16 cellular contexts compared by ENCODE assay signal in the genomic region with DNA sequence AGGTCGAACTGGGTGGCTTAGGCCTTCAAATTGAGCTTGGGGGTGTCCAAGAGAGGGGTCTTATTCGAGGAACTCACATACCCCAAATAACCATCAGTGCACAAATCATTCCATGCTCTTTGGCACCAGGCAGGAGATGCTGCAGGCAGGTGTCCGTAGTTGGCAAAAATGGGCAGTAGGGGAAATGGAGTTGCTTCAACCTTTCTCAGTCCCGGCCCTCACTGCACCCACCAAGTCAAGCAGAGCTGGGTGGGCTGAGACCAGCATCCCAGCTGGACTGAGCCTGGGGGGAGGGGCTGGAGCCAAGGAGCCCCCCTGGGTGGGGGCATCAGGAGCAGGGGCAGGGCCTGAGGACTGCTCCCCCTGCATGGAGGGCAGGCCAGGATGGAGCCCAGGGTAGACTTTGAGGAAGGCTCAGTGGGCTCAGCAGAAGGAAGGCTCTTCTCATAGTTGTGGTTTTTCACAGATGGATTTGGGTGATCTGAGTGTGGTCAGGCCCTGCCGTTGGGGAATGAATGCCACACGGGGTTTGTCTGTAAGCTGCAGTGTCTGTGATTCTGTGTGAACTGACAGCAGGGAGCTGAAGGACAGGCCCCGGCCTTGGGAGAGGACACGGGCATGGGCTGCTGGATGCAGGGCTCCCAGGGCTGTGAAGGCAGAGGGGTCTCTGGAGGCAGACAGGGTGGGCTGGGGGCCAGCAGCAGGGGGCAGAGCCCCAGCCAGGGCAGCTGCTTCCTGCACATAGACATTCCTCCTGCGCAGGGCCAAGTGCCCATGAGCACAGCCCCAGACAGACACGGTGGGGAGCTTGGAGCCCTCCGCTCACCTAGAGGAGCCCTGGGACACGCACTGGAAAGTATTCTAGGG.
A peak's percentile ranks its signal among the peaks of the same experiment; 100 is the strongest.
DNase-seq lines count a peak whose midpoint lies in the region; ATAC-seq and TF ChIP-seq lines count a peak whose summit lies in the region.
"Had no signal": no experiment of that assay in that cellular context is flagged by ENCODE, and none has a peak within 500 bp of the region (broad histone marks: within the 10 kb centered on the region; RNA-seq: fewer than 3 reads in every experiment).

No MANE protein-coding gene starts in this region.

- H3K4me3 Mint-ChIP-seq in activated CD8-positive, alpha-beta T cell treated with anti-CD3 and anti-CD28 coated beads, Interleukin-2, amount 10 ng/mL, durations not matched to agents 7 days and 5 days = no peak overlapping the region
- no peak overlapping the region for H3K4me3 Mint-ChIP-seq in activated CD8-positive, alpha-beta T cell treated with anti-CD3 and anti-CD28 coated beads for 36 hours
- H3K4me3 Mint-ChIP-seq in effector memory CD8-positive, alpha-beta T cell = peak overlapping the region in 1 of 2 donors; percentile 34
- no peak overlapping the region for H3K4me3 Mint-ChIP-seq in osteocyte (ENCODE audit: unreplicated experiment)
- no peak overlapping the region for H3K4me3 Mint-ChIP-seq in activated naive CD4-positive, alpha-beta T cell treated with anti-CD3 and anti-CD28 coated beads, Interleukin-2, amount 10 ng/mL, durations not matched to agents 7 days and 5 days

- CTCF ChIA-PET in activated CD8-positive, alpha-beta T cell treated with anti-CD3 and anti-CD28 coated beads, Interleukin-2, amount 10 ng/mL, durations not matched to agents 7 days and 5 days (lab: Charles Lee) = no interaction called here
- CTCF ChIA-PET in activated CD8-positive, alpha-beta T cell treated with anti-CD3 and anti-CD28 coated beads for 36 hours (lab: Charles Lee) = no interaction called here
- CTCF ChIA-PET in activated naive CD4-positive, alpha-beta T cell treated with anti-CD3 and anti-CD28 coated beads, Interleukin-2, amount 10 ng/mL, durations not matched to agents 7 days and 5 days (lab: Charles Lee) = no interaction called here

- peaks cover 2% of the 10 kb centered on the region for H3K4me1 Mint-ChIP-seq in activated CD8-positive, alpha-beta T cell treated with anti-CD3 and anti-CD28 coated beads, Interleukin-2, amount 10 ng/mL, durations not matched to agents 7 days and 5 days (ENCODE audit: low read depth)
- no peaks in the 10 kb centered on the region for H3K4me1 Mint-ChIP-seq in activated CD8-positive, alpha-beta T cell treated with anti-CD3 and anti-CD28 coated beads for 36 hours (ENCODE audit: low read depth)
- H3K4me1 Mint-ChIP-seq in effector memory CD8-positive, alpha-beta T cell (ENCODE audit: low read depth in 2 of 2) = peaks cover 0 to 10% of the 10 kb centered on the region in 2 donors
- H3K4me1 Mint-ChIP-seq in osteocyte (ENCODE audit: unreplicated experiment) = no peaks in the 10 kb centered on the region
- H3K4me1 Mint-ChIP-seq in activated naive CD4-positive, alpha-beta T cell treated with anti-CD3 and anti-CD28 coated beads, Interleukin-2, amount 10 ng/mL, durations not matched to agents 7 days and 5 days = no peaks in the 10 kb centered on the region

- H3K4me3 ChIP-seq in NB4 (ENCODE audit: low read depth, low read length) = no peak overlapping the region
- H3K4me3 ChIP-seq: tibial nerve had no signal

- POLR2A ChIA-PET in activated CD8-positive, alpha-beta T cell treated with anti-CD3 and anti-CD28 coated beads, Interleukin-2, amount 10 ng/mL, durations not matched to agents 7 days and 5 days (lab: Charles Lee) = no interaction called here
- POLR2A ChIA-PET in activated CD8-positive, alpha-beta T cell treated with anti-CD3 and anti-CD28 coated beads for 36 hours (lab: Charles Lee) = no interaction called here

- peaks cover 8% of the 10 kb centered on the region for H3K36me3 Mint-ChIP-seq in activated CD8-positive, alpha-beta T cell treated with anti-CD3 and anti-CD28 coated beads, Interleukin-2, amount 10 ng/mL, durations not matched to agents 7 days and 5 days (ENCODE audit: low read depth)
- peaks cover 4% of the 10 kb centered on the region for H3K36me3 Mint-ChIP-seq in activated CD8-positive, alpha-beta T cell treated with anti-CD3 and anti-CD28 coated beads for 36 hours (ENCODE audit: low read depth)
- peaks cover 3% of the 10 kb centered on the region for H3K36me3 Mint-ChIP-seq in effector memory CD8-positive, alpha-beta T cell (ENCODE audit: insufficient read depth)
- H3K36me3 Mint-ChIP-seq in osteocyte (ENCODE audit: unreplicated experiment) = peaks cover 12% of the 10 kb centered on the region
- peaks cover 8% of the 10 kb centered on the region for H3K36me3 Mint-ChIP-seq in activated naive CD4-positive, alpha-beta T cell treated with anti-CD3 and anti-CD28 coated beads, Interleukin-2, amount 10 ng/mL, durations not matched to agents 7 days and 5 days

- H3K27ac Mint-ChIP-seq in activated CD8-positive, alpha-beta T cell treated with anti-CD3 and anti-CD28 coated beads, Interleukin-2, amount 10 ng/mL, durations not matched to agents 7 days and 5 days = no peak overlapping the region
- H3K27ac Mint-ChIP-seq in activated CD8-positive, alpha-beta T cell treated with anti-CD3 and anti-CD28 coated beads for 36 hours = no peak overlapping the region
- no peak overlapping the region for H3K27ac Mint-ChIP-seq in effector memory CD8-positive, alpha-beta T cell
- no peak overlapping the region for H3K27ac Mint-ChIP-seq in osteocyte (ENCODE audit: unreplicated experiment)
- H3K27ac Mint-ChIP-seq in activated naive CD4-positive, alpha-beta T cell treated with anti-CD3 and anti-CD28 coated beads, Interleukin-2, amount 10 ng/mL, durations not matched to agents 7 days and 5 days = no peak overlapping the region

- no peak for TF ChIP-seq POLR2A in NB4 (IDR thresholded peaks at IDR 0.05; ENCODE audit: extremely low read depth, insufficient read length)

- intact Hi-C loops in activated CD8-positive, alpha-beta T cell treated with anti-CD3 and anti-CD28 coated beads for 36 hours (cut with micrococcal nuclease) = no loop called here

- H3K27me3 Mint-ChIP-seq in activated CD8-positive, alpha-beta T cell treated with anti-CD3 and anti-CD28 coated beads, Interleukin-2, amount 10 ng/mL, durations not matched to agents 7 days and 5 days (ENCODE audit: low read depth) = no peaks in the 10 kb centered on the region
- no peaks in the 10 kb centered on the region for H3K27me3 Mint-ChIP-seq in activated CD8-positive, alpha-beta T cell treated with anti-CD3 and anti-CD28 coated beads for 36 hours
- peaks cover 2 to 13% of the 10 kb centered on the region in 2 donors for H3K27me3 Mint-ChIP-seq in effector memory CD8-positive, alpha-beta T cell
- H3K27me3 Mint-ChIP-seq in osteocyte (ENCODE audit: unreplicated experiment) = no peaks in the 10 kb centered on the region
- no peaks in the 10 kb centered on the region for H3K27me3 Mint-ChIP-seq in activated naive CD4-positive, alpha-beta T cell treated with anti-CD3 and anti-CD28 coated beads, Interleukin-2, amount 10 ng/mL, durations not matched to agents 7 days and 5 days

- ATAC-seq in activated CD8-positive, alpha-beta T cell treated with anti-CD3 and anti-CD28 coated beads, Interleukin-2, amount 10 ng/mL, durations not matched to agents 7 days and 5 days = peak; percentile 23
- no peak for ATAC-seq in activated CD8-positive, alpha-beta T cell treated with anti-CD3 and anti-CD28 coated beads for 36 hours
- ATAC-seq in effector memory CD8-positive, alpha-beta T cell (replicated peaks) = peak; percentile 39
- ATAC-seq in GM21786 (IDR thresholded peaks at IDR 0.05; ENCODE audit: unreplicated experiment) = no peak
- ATAC-seq in GM21423 (IDR thresholded peaks at IDR 0.05; ENCODE audit: unreplicated experiment) = no peak
- ATAC-seq: SK-N-SH treated with all-trans-retinoic acid at 6 μM for 48 hours had no signal

- H3K9me3 Mint-ChIP-seq in activated CD8-positive, alpha-beta T cell treated with anti-CD3 and anti-CD28 coated beads, Interleukin-2, amount 10 ng/mL, durations not matched to agents 7 days and 5 days (ENCODE audit: insufficient read depth) = no peaks in the 10 kb centered on the region
- no peaks in the 10 kb centered on the region for H3K9me3 Mint-ChIP-seq in activated CD8-positive, alpha-beta T cell treated with anti-CD3 and anti-CD28 coated beads for 36 hours
- H3K9me3 Mint-ChIP-seq in effector memory CD8-positive, alpha-beta T cell = no peaks in the 10 kb centered on the region
- H3K9me3 Mint-ChIP-seq in osteocyte (ENCODE audit: unreplicated experiment) = no peaks in the 10 kb centered on the region
- no peaks in the 10 kb centered on the region for H3K9me3 Mint-ChIP-seq in activated naive CD4-positive, alpha-beta T cell treated with anti-CD3 and anti-CD28 coated beads, Interleukin-2, amount 10 ng/mL, durations not matched to agents 7 days and 5 days
- H3K9me3 Mint-ChIP-seq: CD8-positive, alpha-beta memory T cell had no signal

- TF ChIP-seq CTCF in activated CD8-positive, alpha-beta T cell treated with anti-CD3 and anti-CD28 coated beads for 36 hours (IDR thresholded peaks at IDR 0.05) = no peak
- no peak for TF ChIP-seq CTCF in NB4 (IDR thresholded peaks at IDR 0.05; ENCODE audit: low read depth, low read length)
- no peak for TF ChIP-seq CTCF in osteocyte (IDR thresholded peaks at IDR 0.05)

- no peak for DNase-seq in activated CD8-positive, alpha-beta T cell treated with anti-CD3 and anti-CD28 coated beads, Interleukin-2, amount 10 ng/mL, durations not matched to agents 7 days and 5 days
- no peak for DNase-seq in activated CD8-positive, alpha-beta T cell treated with anti-CD3 and anti-CD28 coated beads for 36 hours
- DNase-seq in NB4 (ENCODE audit: low read depth) (peak; percentile 89), osteocyte (ENCODE audit: extremely low spot score, unreplicated experiment) (peak; percentile 78)
- no peak for DNase-seq in effector memory CD8-positive, alpha-beta T cell
- DNase-seq in activated naive CD4-positive, alpha-beta T cell treated with anti-CD3 and anti-CD28 coated beads, Interleukin-2, amount 10 ng/mL, durations not matched to agents 7 days and 5 days = no peak
- DNase-seq: activated naive CD4-positive, alpha-beta T cell treated with anti-CD3 and anti-CD28 coated beads, Interleukin-2, amount 50 U/mL, for 16 hours; CD8-positive, alpha-beta memory T cell; hippocampal formation; NCI-H187 treated with DMSO at 0.1 percent for 48 hours; NCI-H526; small intestine had no signal

Comparison
In these comparisons a context has a peak if more than half of its experiments do, and no peak if none do; other contexts are left out.
1. ATAC-seq: peak in activated CD8-positive, alpha-beta T cell treated with anti-CD3 and anti-CD28 coated beads, Interleukin-2, amount 10 ng/mL, durations not matched to agents 7 days and 5 days (single experiment) and effector memory CD8-positive, alpha-beta T cell (single experiment); none in activated CD8-positive, alpha-beta T cell treated with anti-CD3 and anti-CD28 coated beads for 36 hours (single experiment), GM21786 (single experiment) and GM21423 (single experiment).
2. DNase-seq: peak in NB4 (single experiment) and osteocyte (single experiment); none in activated CD8-positive, alpha-beta T cell treated with anti-CD3 and anti-CD28 coated beads, Interleukin-2, amount 10 ng/mL, durations not matched to agents 7 days and 5 days (single experiment), activated CD8-positive, alpha-beta T cell treated with anti-CD3 and anti-CD28 coated beads for 36 hours (single experiment), effector memory CD8-positive, alpha-beta T cell (0 of 3) and activated naive CD4-positive, alpha-beta T cell treated with anti-CD3 and anti-CD28 coated beads, Interleukin-2, amount 10 ng/mL, durations not matched to agents 7 days and 5 days (single experiment).